In genomic region chr2:25076749-25077148, GRCh38 we compare ENCODE assay signal across 1 cellular context.
TF ChIP-seq lines count a peak whose summit lies in the region.

No MANE protein-coding gene starts in this region.

TF ChIP-seq in K562, 482 proteins besides CTCF, POLR2A, EP300 and RAD21 (continued from another document):
- TF ChIP-seq CEBPZ (IDR thresholded peaks at IDR 0.05; ENCODE audit: borderline replicate concordance, low read depth, low read length) (no peak), PBX2 (CRISPR knock-in tag; IDR thresholded peaks at IDR 0.05; ENCODE audit: low read depth) (no peak), PBX2 (tag; conservative IDR thresholded peaks at IDR 0.05; ENCODE audit: low read depth) (peak; percentile 37; the same call in 1 of the 2 replicates)
